9 cellular contexts compared by ENCODE assay signal in genomic region chr5:91266184-91266705, GRCh38.
DNase-seq lines count a peak whose midpoint lies in the region; ATAC-seq and TF ChIP-seq lines count a peak whose summit lies in the region.
"Had no signal": no experiment of that assay in that cellular context is flagged by ENCODE, and none has a peak within 500 bp of the region (broad histone marks: within the 10 kb centered on the region; RNA-seq: fewer than 3 reads in every experiment).

No MANE protein-coding gene starts in this region.

- no peak overlapping the region for H3K4me3 Mint-ChIP-seq in T-helper 17 cell
- H3K4me3 Mint-ChIP-seq: IgD-negative memory B cell had no signal

- H3K27me3 ChIP-seq in parathyroid adenoma (ENCODE audit: control insufficient read depth, insufficient read depth, low read length), result no peaks in the 10 kb centered on the region

- peak overlapping the region; percentile 26 for H2AFZ ChIP-seq in parathyroid adenoma

- H3K4me2 ChIP-seq in parathyroid adenoma (ENCODE audit: low read length), result peak overlapping the region; percentile 3

- H3K79me2 ChIP-seq in parathyroid adenoma, result no peaks in the 10 kb centered on the region

- H3K27ac ChIP-seq in parathyroid adenoma, result no peak overlapping the region

- DNase-seq in ELR (ENCODE audit: low read depth) (peak; percentile 76), LoVo (ENCODE audit: low spot score) (peak; percentile 52), cerebellum (ENCODE audit: low spot score) (peak; percentile 51), Ammon's horn (ENCODE audit: low spot score) (no peak), T-helper 17 cell (no peak)
- no peak for DNase-seq in stimulated activated CD4-positive, alpha-beta T cell treated with anti-CD3 and anti-CD28 coated beads, Interleukin-4, amount 100 ng/mL, for 1 hour

- H3K27ac Mint-ChIP-seq in T-helper 17 cell, result no peak overlapping the region
- H3K27ac Mint-ChIP-seq: IgD-negative memory B cell had no signal

- no peaks in the 10 kb centered on the region for H3K36me3 Mint-ChIP-seq in T-helper 17 cell (ENCODE audit: low read depth)

- H3K4me1 ChIP-seq in parathyroid adenoma, result peaks cover 9% of the 10 kb centered on the region

- H3K9ac ChIP-seq in parathyroid adenoma, result no peak overlapping the region

- H3K4me1 Mint-ChIP-seq in T-helper 17 cell, result peaks cover 13% of the 10 kb centered on the region

- peak; percentile 84 for ATAC-seq in GM21576 (IDR thresholded peaks at IDR 0.05; ENCODE audit: unreplicated experiment)
- no peak for ATAC-seq in T-helper 17 cell

- no peak overlapping the region for H3K4me3 ChIP-seq in parathyroid adenoma (ENCODE audit: low read depth, low read length)

- H3K27me3 Mint-ChIP-seq in T-helper 17 cell, result no peaks in the 10 kb centered on the region

- H3K36me3 ChIP-seq in parathyroid adenoma (ENCODE audit: control insufficient read depth, insufficient read depth, low read length), result no peaks in the 10 kb centered on the region

- H3K9me3 ChIP-seq in parathyroid adenoma (ENCODE audit: control insufficient read depth, low read length) (no peaks in the 10 kb centered on the region), T-helper 17 cell (ENCODE audit: control insufficient read depth, low read length, poor library complexity, severe bottlenecking) (no peaks in the 10 kb centered on the region)

- TF ChIP-seq CTCF in parathyroid adenoma (IDR thresholded peaks at IDR 0.05), result no peak

Comparison
In these comparisons a context has a peak if more than half of its experiments do, and no peak if none do; other contexts are left out.
1. DNase-seq: peak in ELR (single experiment), LoVo (single experiment) and cerebellum (single experiment); none in Ammon's horn (single experiment), T-helper 17 cell (0 of 3) and stimulated activated CD4-positive, alpha-beta T cell treated with anti-CD3 and anti-CD28 coated beads, Interleukin-4, amount 100 ng/mL, for 1 hour (single experiment).